ENCODE assay signal across 10 cellular contexts in the genomic region with DNA sequence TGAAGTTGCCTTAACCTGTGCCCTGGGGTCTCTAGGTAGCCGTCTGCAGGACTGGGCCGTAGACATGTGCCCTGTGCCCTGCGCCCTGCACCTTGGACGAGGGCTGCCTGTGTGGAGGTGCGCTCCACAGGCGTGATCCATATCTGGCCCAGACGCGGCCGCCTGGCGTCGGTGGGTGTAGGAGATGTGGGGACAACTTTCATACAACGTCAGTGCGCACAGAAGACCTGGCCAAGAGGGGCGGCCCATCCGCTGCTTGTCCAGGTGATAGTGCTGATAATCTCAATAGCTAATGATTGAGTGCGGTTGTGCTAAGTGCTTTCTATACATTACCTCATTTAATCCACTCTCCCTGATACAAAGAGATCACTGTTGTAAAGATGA. TPM values are rescaled to one million over a fixed set of nuclear protein-coding genes. Genes with fewer than 3 reads are reported as not detected.
A peak's percentile ranks its signal among the peaks of the same experiment; 100 is the strongest.
DNase-seq lines count a peak whose midpoint lies in the region; ATAC-seq and TF ChIP-seq lines count a peak whose summit lies in the region.
"Had no signal": no experiment of that assay in that cellular context is flagged by ENCODE, and none has a peak within 500 bp of the region (broad histone marks: within the 10 kb centered on the region; RNA-seq: fewer than 3 reads in every experiment).

No MANE protein-coding gene starts in this region.

- ATAC-seq in GM23338 (peak; percentile 50), GM21529 (IDR thresholded peaks at IDR 0.05; ENCODE audit: unreplicated experiment) (no peak), HG02798 (IDR thresholded peaks at IDR 0.05; ENCODE audit: poor library complexity, unreplicated experiment) (no peak)
- ATAC-seq in activated naive CD8-positive, alpha-beta T cell treated with anti-CD3 and anti-CD28 coated beads, Interleukin-2, amount 50 U/mL, for 24 hours: no peak
- no peak for ATAC-seq in naive thymus-derived CD4-positive, alpha-beta T cell

- peaks cover 45% of the 10 kb centered on the region for H3K27me3 ChIP-seq in GM23338 (ENCODE audit: insufficient read depth)
- H3K27me3 ChIP-seq in naive thymus-derived CD4-positive, alpha-beta T cell (ENCODE audit: control insufficient read depth in 2 of 2, insufficient read depth in 2 of 2, low read length in 2 of 2): no peaks in the 10 kb centered on the region

- no peaks in the 10 kb centered on the region; the same call in 2 of the 3 replicates for H3K9me3 Mint-ChIP-seq in GM23338
- peaks cover 3% of the 10 kb centered on the region for H3K9me3 Mint-ChIP-seq in activated naive CD8-positive, alpha-beta T cell treated with anti-CD3 and anti-CD28 coated beads, Interleukin-2, amount 50 U/mL, for 24 hours
- H3K9me3 Mint-ChIP-seq in naive thymus-derived CD4-positive, alpha-beta T cell: peaks cover 0 to 6% (median 0%) of the 10 kb centered on the region in 11 donors

- peak overlapping the region; percentile 76 for H3K4me3 Mint-ChIP-seq in GM23338
- H3K4me3 Mint-ChIP-seq in activated naive CD8-positive, alpha-beta T cell treated with anti-CD3 and anti-CD28 coated beads, Interleukin-2, amount 50 U/mL, for 24 hours: peak overlapping the region; percentile 92
- peak overlapping the region; percentile 76 to 98 (median 85) for H3K4me3 Mint-ChIP-seq in naive thymus-derived CD4-positive, alpha-beta T cell

- TF ChIP-seq CTCF in AG04449 (IDR thresholded peaks at IDR 0.05; ENCODE audit: insufficient read depth, low read length, missing control alignments) (no peak), GM23338 (conservative IDR thresholded peaks at IDR 0.05; ENCODE audit: low read depth in 2 of 2) (no peak)

- DNase-seq in AG04449 (ENCODE audit: low read depth, low spot score): no peak
- no peak for DNase-seq in GM23338 (ENCODE audit: low spot score)
- DNase-seq in activated naive CD8-positive, alpha-beta T cell treated with anti-CD3 and anti-CD28 coated beads, Interleukin-2, amount 50 U/mL, for 24 hours: no peak
- no peak for DNase-seq in naive thymus-derived CD4-positive, alpha-beta T cell
- no peak for DNase-seq in amniotic stem cell (lab: John Stamatoyannopoulos, UW)
- DNase-seq in NCI-H1417 (lab: John Stamatoyannopoulos, UW): no peak

- peak overlapping the region; percentile 89 for H3K4me2 ChIP-seq in GM23338

- H3K27me3 Mint-ChIP-seq in GM23338 (ENCODE audit: insufficient read depth, low read depth, poor library complexity): peaks cover 29% of the 10 kb centered on the region
- H3K27me3 Mint-ChIP-seq in activated naive CD8-positive, alpha-beta T cell treated with anti-CD3 and anti-CD28 coated beads, Interleukin-2, amount 50 U/mL, for 24 hours: no peaks in the 10 kb centered on the region
- H3K27me3 Mint-ChIP-seq in naive thymus-derived CD4-positive, alpha-beta T cell: no peaks in the 10 kb centered on the region

- peak overlapping the region; percentile 99 for H2AFZ ChIP-seq in GM23338

- H3K4me3 ChIP-seq in AG04449 (ENCODE audit: low read depth, low read length) (peak overlapping the region; percentile 64), GM23338 (peak overlapping the region; percentile 72)
- peak overlapping the region; percentile 98 for H3K4me3 ChIP-seq in naive thymus-derived CD4-positive, alpha-beta T cell (ENCODE audit: low read length)

- no peaks in the 10 kb centered on the region for H3K36me3 Mint-ChIP-seq in GM23338 (ENCODE audit: low read depth)
- peaks cover 27% of the 10 kb centered on the region for H3K36me3 Mint-ChIP-seq in activated naive CD8-positive, alpha-beta T cell treated with anti-CD3 and anti-CD28 coated beads, Interleukin-2, amount 50 U/mL, for 24 hours (ENCODE audit: low read depth)
- H3K36me3 Mint-ChIP-seq in naive thymus-derived CD4-positive, alpha-beta T cell: peaks cover 0 to 56% (median 16%) of the 10 kb centered on the region in 5 donors

- no peaks in the 10 kb centered on the region for H3K79me2 ChIP-seq in GM23338 (replicated peaks; ENCODE audit: insufficient read depth)

- no peaks in the 10 kb centered on the region for H3K36me3 ChIP-seq in GM23338 (ENCODE audit: insufficient read depth)
- H3K36me3 ChIP-seq in naive thymus-derived CD4-positive, alpha-beta T cell (ENCODE audit: control insufficient read depth in 2 of 3, insufficient read depth in 3 of 3, low read length in 3 of 3): peaks cover 0 to 11% (median 0%) of the 10 kb centered on the region in 3 experiments
- H3K36me3 ChIP-seq: sigmoid colon had no signal

- no peak overlapping the region for H3K27ac Mint-ChIP-seq in GM23338
- peak overlapping the region; percentile 79 for H3K27ac Mint-ChIP-seq in activated naive CD8-positive, alpha-beta T cell treated with anti-CD3 and anti-CD28 coated beads, Interleukin-2, amount 50 U/mL, for 24 hours
- peak overlapping the region; percentile 89 to 94 (median 92) for H3K27ac Mint-ChIP-seq in naive thymus-derived CD4-positive, alpha-beta T cell

- POLR2A ChIA-PET in AG04449 (lab: Yijun Ruan, JAX): no interaction called here
- POLR2A ChIA-PET in naive thymus-derived CD4-positive, alpha-beta T cell (lab: Charles Lee): interaction anchor here (1.0 to 9.5 kb wide), 9 partner anchors 19 to 122 kb away, joined by 3 to 260 read pairs (median 6); no protein-coding TSS in a partner anchor

- intact Hi-C loops in naive thymus-derived CD4-positive, alpha-beta T cell (cut with micrococcal nuclease): loop anchor here (2.0 to 10.0 kb wide), 3 partner anchors 22 to 1060 kb away; no protein-coding TSS in a partner anchor

- CTCF ChIA-PET in AG04449 (lab: Yijun Ruan, JAX): interaction anchor here (0.7 to 3.5 kb wide), 13 partner anchors 8 to 506 kb away, joined by 3 to 67 read pairs (median 6); no protein-coding TSS in a partner anchor
- CTCF ChIA-PET in naive thymus-derived CD4-positive, alpha-beta T cell (lab: Charles Lee): interaction anchor here (0.9 to 9.4 kb wide), 7 partner anchors 61 to 134 kb away, joined by 3 to 295 read pairs (median 9); no protein-coding TSS in a partner anchor

- no peaks in the 10 kb centered on the region for H3K4me1 ChIP-seq in GM23338 (ENCODE audit: insufficient read depth)
- H3K4me1 ChIP-seq in naive thymus-derived CD4-positive, alpha-beta T cell (ENCODE audit: control insufficient read depth in 2 of 2, insufficient read depth in 2 of 2, low read length in 2 of 2): peaks cover 37 to 46% of the 10 kb centered on the region in 2 donors

- H3F3A ChIP-seq in GM23338 (replicated peaks; ENCODE audit: low read depth): no peaks in the 10 kb centered on the region

- H3K4me1 Mint-ChIP-seq in GM23338: no peaks in the 10 kb centered on the region; the same call in 2 of the 3 replicates
- peaks cover 50% of the 10 kb centered on the region for H3K4me1 Mint-ChIP-seq in activated naive CD8-positive, alpha-beta T cell treated with anti-CD3 and anti-CD28 coated beads, Interleukin-2, amount 50 U/mL, for 24 hours
- H3K4me1 Mint-ChIP-seq in naive thymus-derived CD4-positive, alpha-beta T cell: peaks cover 28 to 56% (median 50%) of the 10 kb centered on the region in 7 donors

- H3K9me2 ChIP-seq in GM23338 (ENCODE audit: insufficient read depth): no peaks in the 10 kb centered on the region

- no peaks in the 10 kb centered on the region for H3K9me3 ChIP-seq in naive thymus-derived CD4-positive, alpha-beta T cell (ENCODE audit: control insufficient read depth in 2 of 3, low read length in 3 of 3)
- H3K9me3 ChIP-seq: sigmoid colon had no signal

- no peak overlapping the region for H3K27ac ChIP-seq in GM23338 (ENCODE audit: low read depth)
- H3K27ac ChIP-seq in naive thymus-derived CD4-positive, alpha-beta T cell (ENCODE audit: low read depth, low read length): peak overlapping the region; percentile 91
- H3K27ac ChIP-seq: coronary artery, sigmoid colon had no signal

- H4K20me1 ChIP-seq in GM23338 (replicated peaks; ENCODE audit: insufficient read depth): 0 out of 2 replicates have a peak, but pooled peaks cover 6% of the 10 kb centered on the region

TF ChIP-seq in GM23338, 12 proteins besides CTCF, POLR2A, EP300 and RAD21 (continues in another document):
- no peak for TF ChIP-seq NANOG (IDR thresholded peaks at IDR 0.05; ENCODE audit: borderline replicate concordance)
- TF ChIP-seq CREB1 (CRISPR knock-in tag; IDR thresholded peaks at IDR 0.05; ENCODE audit: low read depth): no peak
- TF ChIP-seq ZNF331 (CRISPR knock-in tag; IDR thresholded peaks at IDR 0.05; ENCODE audit: low read depth): no peak
- TF ChIP-seq, protein P1, sequence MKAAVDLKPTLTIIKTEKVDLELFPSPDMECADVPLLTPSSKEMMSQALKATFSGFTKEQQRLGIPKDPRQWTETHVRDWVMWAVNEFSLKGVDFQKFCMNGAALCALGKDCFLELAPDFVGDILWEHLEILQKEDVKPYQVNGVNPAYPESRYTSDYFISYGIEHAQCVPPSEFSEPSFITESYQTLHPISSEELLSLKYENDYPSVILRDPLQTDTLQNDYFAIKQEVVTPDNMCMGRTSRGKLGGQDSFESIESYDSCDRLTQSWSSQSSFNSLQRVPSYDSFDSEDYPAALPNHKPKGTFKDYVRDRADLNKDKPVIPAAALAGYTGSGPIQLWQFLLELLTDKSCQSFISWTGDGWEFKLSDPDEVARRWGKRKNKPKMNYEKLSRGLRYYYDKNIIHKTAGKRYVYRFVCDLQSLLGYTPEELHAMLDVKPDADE (IDR thresholded peaks at IDR 0.05): no peak

RNA-seq across cellular contexts. Expression of a gene that starts 0.7 kb away (rescaled TPM):
- 1.1 and 1.2 TPM in 2 replicates for total RNA-seq in GM23338 (2014; rRNA removed; shearing (Covaris generic))
- polyA plus RNA-seq in GM23338 (2016; fragmentation: Nextera tagmentation; extraction: Ambion mirVana): 0.54 and 1.1 TPM in 2 replicates
- 100 to 1,000 TPM; 100 to 182 (median 101) TPM for total RNA-seq in naive thymus-derived CD4-positive, alpha-beta T cell
- polyA plus RNA-seq in naive thymus-derived CD4-positive, alpha-beta T cell: 100 to 1,000 TPM in 1 of 2 donors, 10 to 100 TPM in 1; 77.6 to 113 TPM

Comparison
In these comparisons a context has a peak if more than half of its experiments do, and no peak if none do; other contexts are left out.
1. RNA of a gene that starts 0.7 kb away (total RNA-seq): 100 to 182 TPM in naive thymus-derived CD4-positive, alpha-beta T cell; 1.1 to 1.2 TPM in GM23338; every median in the first group is over 10 times any median in the second.
2. Peak in every context shown above with its lines, with median percentiles within 50 percentile points of each other: H3K4me3 ChIP-seq and H3K4me3 Mint-ChIP-seq.